In the genomic region with DNA sequence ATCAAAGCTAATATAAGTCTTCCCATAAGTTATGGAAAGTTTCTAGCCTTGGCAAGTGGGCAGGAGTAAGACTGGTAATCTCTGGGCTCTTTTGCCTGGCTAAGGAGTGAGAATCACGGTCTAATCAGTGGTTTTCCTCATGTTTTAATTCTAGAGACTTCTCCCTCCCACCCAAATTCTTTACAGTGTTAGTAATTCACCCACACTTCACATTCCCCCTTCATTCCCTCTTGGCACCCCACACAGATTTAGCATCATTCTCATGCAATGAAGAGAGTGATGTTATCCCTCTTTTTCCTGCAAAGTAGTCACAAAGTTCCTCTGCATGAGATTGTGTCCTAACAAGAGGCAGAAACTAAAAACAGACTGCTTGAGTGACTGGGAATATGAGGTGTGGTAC, we compare ENCODE assay signal across 16 cellular contexts. TPM values are rescaled to one million over a fixed set of nuclear protein-coding genes. Genes with fewer than 3 reads are reported as not detected.
DNase-seq lines count a peak whose midpoint lies in the region; ATAC-seq and TF ChIP-seq lines count a peak whose summit lies in the region.
"Had no signal": no experiment of that assay in that cellular context is flagged by ENCODE, and none has a peak within 500 bp of the region (broad histone marks: within the 10 kb centered on the region; RNA-seq: fewer than 3 reads in every experiment).

No MANE protein-coding gene starts in this region.

- ATAC-seq in HG03139 (IDR thresholded peaks at IDR 0.05; ENCODE audit: unreplicated experiment) (no peak), HG03520 (IDR thresholded peaks at IDR 0.05; ENCODE audit: unreplicated experiment) (no peak)
- ATAC-seq: gastrocnemius medialis; naive thymus-derived CD8-positive, alpha-beta T cell; stimulated activated naive CD8-positive, alpha-beta T cell treated with anti-CD3 and anti-CD28 coated beads, Interleukin-15, Interleukin-2, amounts not matched to agents 100 U/mL and 50 U/mL, for 24 hours had no signal

- H3K27me3 ChIP-seq in transverse colon, result no peaks in the 10 kb centered on the region
- no peaks in the 10 kb centered on the region for H3K27me3 ChIP-seq in esophagus squamous epithelium
- H3K27me3 ChIP-seq: gastrocnemius medialis had no signal

- in situ Hi-C loops in transverse colon (cut with MboI; ENCODE audit: low pct_ligation_motif_present in 1 of 4, low pct_unique_long_range_greater_than_20kb in 1 of 4, low sequenced_read_pairs in 3 of 4), result no loop called here

- no peak for DNase-seq in activated CD4-positive, alpha-beta T cell treated with anti-CD3 and anti-CD28 coated beads, Interleukin-2, amount 10 ng/mL, durations not matched to agents 7 days and 5 days
- DNase-seq in activated CD4-positive, alpha-beta T cell treated with anti-CD3 and anti-CD28 coated beads for 48 hours, result no peak
- DNase-seq in astrocyte of the hippocampus (ENCODE audit: low read depth, low spot score) (peak; percentile 84), iris pigment epithelial cell (ENCODE audit: low read depth) (peak; percentile 53), transverse colon (no peak), esophagus squamous epithelium (lab: John Stamatoyannopoulos, UW) (no peak)
- DNase-seq: 8988T; DMS79 treated with DMSO at 0.1 percent for 48 hours; gastrocnemius medialis; naive thymus-derived CD8-positive, alpha-beta T cell; NCI-H146; NCI-H446; stimulated activated CD4-positive, alpha-beta T cell treated with anti-CD3 and anti-CD28 coated beads, Interleukin-15, amount 100 ng/mL, for 24 hours; stimulated activated naive CD8-positive, alpha-beta T cell treated with anti-CD3 and anti-CD28 coated beads, Interleukin-15, Interleukin-2, amounts not matched to agents 100 U/mL and 50 U/mL, for 24 hours had no signal

- no peaks in the 10 kb centered on the region for H3K4me1 Mint-ChIP-seq in activated CD4-positive, alpha-beta T cell treated with anti-CD3 and anti-CD28 coated beads, Interleukin-2, amount 10 ng/mL, durations not matched to agents 7 days and 5 days

- intact Hi-C loops in transverse colon (cut with DNase I; ENCODE audit: low total_unique reads), result loop anchor here (10.0 kb wide), 1 partner anchor 638 kb away; no protein-coding TSS in a partner anchor
- intact Hi-C loops in esophagus squamous epithelium (cut with DNase I), result loop anchor here (10.0 kb wide), 1 partner anchor 98 kb away; no protein-coding TSS in a partner anchor

- H3K36me3 ChIP-seq in transverse colon, result peaks cover 0 to 23% (median 11%) of the 10 kb centered on the region in 4 donors
- peaks cover 0 to 65% (median 15%) of the 10 kb centered on the region in 3 donors for H3K36me3 ChIP-seq in esophagus squamous epithelium

- peak overlapping the region; percentile 15 for H3K27ac Mint-ChIP-seq in activated CD4-positive, alpha-beta T cell treated with anti-CD3 and anti-CD28 coated beads, Interleukin-2, amount 10 ng/mL, durations not matched to agents 7 days and 5 days

- H3K4me3 ChIP-seq in transverse colon (no peak overlapping the region), esophagus squamous epithelium (no peak overlapping the region)
- H3K4me3 ChIP-seq: gastrocnemius medialis had no signal

- CTCF ChIA-PET in activated CD4-positive, alpha-beta T cell treated with anti-CD3 and anti-CD28 coated beads, Interleukin-2, amount 10 ng/mL, durations not matched to agents 7 days and 5 days (lab: Charles Lee), result interaction anchor here (1.7 kb wide), 1 partner anchor 139 kb away, joined by 3 read pairs; no protein-coding TSS in a partner anchor

- WGBS in transverse colon (ENCODE audit: low coverage in 1 of 2), 2 donors, result 0 to 19% methylated on average over 1 of the region's 1 CpG
- 0 to 14% methylated on average over 1 of the region's 1 CpG for WGBS in esophagus squamous epithelium, 2 donors

- H3K4me3 Mint-ChIP-seq in activated CD4-positive, alpha-beta T cell treated with anti-CD3 and anti-CD28 coated beads, Interleukin-2, amount 10 ng/mL, durations not matched to agents 7 days and 5 days, result no peak overlapping the region
- H3K4me3 Mint-ChIP-seq: naive thymus-derived CD8-positive, alpha-beta T cell had no signal

- H3K4me1 ChIP-seq in transverse colon, result peaks cover 6 to 21% (median 10%) of the 10 kb centered on the region in 4 donors
- peaks cover 9 to 27% (median 20%) of the 10 kb centered on the region in 3 donors for H3K4me1 ChIP-seq in esophagus squamous epithelium
- H3K4me1 ChIP-seq: gastrocnemius medialis had no signal

- H3K9me3 ChIP-seq in transverse colon, result no peaks in the 10 kb centered on the region
- H3K9me3 ChIP-seq in esophagus squamous epithelium, result no peaks in the 10 kb centered on the region
- H3K9me3 ChIP-seq: gastrocnemius medialis had no signal

- H3K27me3 Mint-ChIP-seq in activated CD4-positive, alpha-beta T cell treated with anti-CD3 and anti-CD28 coated beads, Interleukin-2, amount 10 ng/mL, durations not matched to agents 7 days and 5 days, result no peaks in the 10 kb centered on the region
- H3K27me3 Mint-ChIP-seq: naive thymus-derived CD8-positive, alpha-beta T cell had no signal

- TF ChIP-seq CTCF in transverse colon (IDR thresholded peaks at IDR 0.05) (no peak), esophagus squamous epithelium (IDR thresholded peaks at IDR 0.05) (no peak)

- peaks cover 2% of the 10 kb centered on the region for H3K9me3 Mint-ChIP-seq in activated CD4-positive, alpha-beta T cell treated with anti-CD3 and anti-CD28 coated beads, Interleukin-2, amount 10 ng/mL, durations not matched to agents 7 days and 5 days
- H3K9me3 Mint-ChIP-seq: naive thymus-derived CD8-positive, alpha-beta T cell had no signal

- H3K36me3 Mint-ChIP-seq in activated CD4-positive, alpha-beta T cell treated with anti-CD3 and anti-CD28 coated beads, Interleukin-2, amount 10 ng/mL, durations not matched to agents 7 days and 5 days (ENCODE audit: low read depth), result peaks cover 47% of the 10 kb centered on the region

- peak overlapping the region in 3 of 4 donors; percentile 82 to 86 (median 83) for H3K27ac ChIP-seq in transverse colon
- no peak overlapping the region for H3K27ac ChIP-seq in esophagus squamous epithelium
- H3K27ac ChIP-seq: gastrocnemius medialis had no signal

- TF ChIP-seq POLR2A in transverse colon (IDR thresholded peaks at IDR 0.05) (no peak), esophagus squamous epithelium (IDR thresholded peaks at IDR 0.05) (no peak)

- POLR2A ChIA-PET in activated CD4-positive, alpha-beta T cell treated with anti-CD3 and anti-CD28 coated beads, Interleukin-2, amount 10 ng/mL, durations not matched to agents 7 days and 5 days (lab: Charles Lee), result no interaction called here

- TF ChIP-seq EP300 in transverse colon (IDR thresholded peaks at IDR 0.05; ENCODE audit: low read depth), result no peak

RNA-seq across cellular contexts. Expression of gene CACNA2D4, which starts 28.6 kb away (rescaled TPM):
- total RNA-seq in activated CD4-positive, alpha-beta T cell treated with anti-CD3 and anti-CD28 coated beads, Interleukin-2, amount 10 ng/mL, durations not matched to agents 7 days and 5 days, result 10 to 100 TPM; 12.9 to 16.4 TPM
- total RNA-seq in transverse colon (10 to 100 TPM in 1 of 4 donors, 1 to 10 TPM in 2, not detected in 1; 6.5 to 22.8 (median 7.2) TPM), esophagus squamous epithelium (1 to 10 TPM in 2 of 4 donors, under 1 TPM in 2; 0.27 to 3.1 (median 0.92) TPM)

RNA-seq across cellular contexts. Expression of gene DCP1B, which starts 57.2 kb away (rescaled TPM):
- total RNA-seq in activated CD4-positive, alpha-beta T cell treated with anti-CD3 and anti-CD28 coated beads, Interleukin-2, amount 10 ng/mL, durations not matched to agents 7 days and 5 days, result 10 to 100 TPM; 14.9 to 17.5 TPM
- total RNA-seq in transverse colon (10 to 100 TPM; 17.3 to 26.2 (median 20.6) TPM), esophagus squamous epithelium (10 to 100 TPM in 2 of 4 donors, 1 to 10 TPM in 2; 4.0 to 15.5 (median 10.8) TPM)

Comparison
In these comparisons a context has a peak if more than half of its experiments do, and no peak if none do; other contexts are left out.
1. DNase-seq: peak in astrocyte of the hippocampus (single experiment) and iris pigment epithelial cell (single experiment); none in activated CD4-positive, alpha-beta T cell treated with anti-CD3 and anti-CD28 coated beads, Interleukin-2, amount 10 ng/mL, durations not matched to agents 7 days and 5 days (single experiment), activated CD4-positive, alpha-beta T cell treated with anti-CD3 and anti-CD28 coated beads for 48 hours (single experiment), transverse colon (single experiment) and esophagus squamous epithelium (single experiment).
2. H3K27ac ChIP-seq: peak in transverse colon (3 of 4); none in esophagus squamous epithelium (0 of 4).